In the genomic region with DNA sequence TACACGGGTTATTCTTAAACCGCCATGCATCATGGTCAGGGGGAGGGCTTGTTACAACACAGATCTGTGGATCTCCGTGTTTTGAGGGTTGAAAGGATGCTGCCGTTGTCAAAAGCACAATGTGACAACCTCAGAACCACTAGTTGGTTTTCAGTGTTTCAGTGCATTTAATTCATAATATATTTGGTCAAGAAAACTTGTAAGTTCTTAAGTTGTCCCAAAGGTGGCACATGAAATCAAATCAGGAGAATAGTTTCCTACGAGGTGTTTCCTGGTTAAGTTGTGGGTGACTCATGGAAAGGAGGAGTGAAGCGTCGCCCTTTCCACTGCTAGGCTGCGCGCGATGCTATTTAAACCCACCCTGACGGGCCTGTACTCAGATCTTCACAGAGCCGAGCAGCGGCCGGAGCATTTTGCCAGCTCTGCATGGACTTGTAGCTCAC, we compare ENCODE assay signal across 1 cellular context.
TF ChIP-seq lines count a peak whose summit lies in the region.

No MANE protein-coding gene starts in this region.

TF ChIP-seq in GM23338, 12 proteins besides CTCF, POLR2A, EP300 and RAD21 (continued from another document):
- TF ChIP-seq, protein P1, sequence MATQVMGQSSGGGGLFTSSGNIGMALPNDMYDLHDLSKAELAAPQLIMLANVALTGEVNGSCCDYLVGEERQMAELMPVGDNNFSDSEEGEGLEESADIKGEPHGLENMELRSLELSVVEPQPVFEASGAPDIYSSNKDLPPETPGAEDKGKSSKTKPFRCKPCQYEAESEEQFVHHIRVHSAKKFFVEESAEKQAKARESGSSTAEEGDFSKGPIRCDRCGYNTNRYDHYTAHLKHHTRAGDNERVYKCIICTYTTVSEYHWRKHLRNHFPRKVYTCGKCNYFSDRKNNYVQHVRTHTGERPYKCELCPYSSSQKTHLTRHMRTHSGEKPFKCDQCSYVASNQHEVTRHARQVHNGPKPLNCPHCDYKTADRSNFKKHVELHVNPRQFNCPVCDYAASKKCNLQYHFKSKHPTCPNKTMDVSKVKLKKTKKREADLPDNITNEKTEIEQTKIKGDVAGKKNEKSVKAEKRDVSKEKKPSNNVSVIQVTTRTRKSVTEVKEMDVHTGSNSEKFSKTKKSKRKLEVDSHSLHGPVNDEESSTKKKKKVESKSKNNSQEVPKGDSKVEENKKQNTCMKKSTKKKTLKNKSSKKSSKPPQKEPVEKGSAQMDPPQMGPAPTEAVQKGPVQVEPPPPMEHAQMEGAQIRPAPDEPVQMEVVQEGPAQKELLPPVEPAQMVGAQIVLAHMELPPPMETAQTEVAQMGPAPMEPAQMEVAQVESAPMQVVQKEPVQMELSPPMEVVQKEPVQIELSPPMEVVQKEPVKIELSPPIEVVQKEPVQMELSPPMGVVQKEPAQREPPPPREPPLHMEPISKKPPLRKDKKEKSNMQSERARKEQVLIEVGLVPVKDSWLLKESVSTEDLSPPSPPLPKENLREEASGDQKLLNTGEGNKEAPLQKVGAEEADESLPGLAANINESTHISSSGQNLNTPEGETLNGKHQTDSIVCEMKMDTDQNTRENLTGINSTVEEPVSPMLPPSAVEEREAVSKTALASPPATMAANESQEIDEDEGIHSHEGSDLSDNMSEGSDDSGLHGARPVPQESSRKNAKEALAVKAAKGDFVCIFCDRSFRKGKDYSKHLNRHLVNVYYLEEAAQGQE (IDR thresholded peaks at IDR 0.05; ENCODE audit: unreplicated experiment) = no peak
- TF ChIP-seq, protein P2, sequence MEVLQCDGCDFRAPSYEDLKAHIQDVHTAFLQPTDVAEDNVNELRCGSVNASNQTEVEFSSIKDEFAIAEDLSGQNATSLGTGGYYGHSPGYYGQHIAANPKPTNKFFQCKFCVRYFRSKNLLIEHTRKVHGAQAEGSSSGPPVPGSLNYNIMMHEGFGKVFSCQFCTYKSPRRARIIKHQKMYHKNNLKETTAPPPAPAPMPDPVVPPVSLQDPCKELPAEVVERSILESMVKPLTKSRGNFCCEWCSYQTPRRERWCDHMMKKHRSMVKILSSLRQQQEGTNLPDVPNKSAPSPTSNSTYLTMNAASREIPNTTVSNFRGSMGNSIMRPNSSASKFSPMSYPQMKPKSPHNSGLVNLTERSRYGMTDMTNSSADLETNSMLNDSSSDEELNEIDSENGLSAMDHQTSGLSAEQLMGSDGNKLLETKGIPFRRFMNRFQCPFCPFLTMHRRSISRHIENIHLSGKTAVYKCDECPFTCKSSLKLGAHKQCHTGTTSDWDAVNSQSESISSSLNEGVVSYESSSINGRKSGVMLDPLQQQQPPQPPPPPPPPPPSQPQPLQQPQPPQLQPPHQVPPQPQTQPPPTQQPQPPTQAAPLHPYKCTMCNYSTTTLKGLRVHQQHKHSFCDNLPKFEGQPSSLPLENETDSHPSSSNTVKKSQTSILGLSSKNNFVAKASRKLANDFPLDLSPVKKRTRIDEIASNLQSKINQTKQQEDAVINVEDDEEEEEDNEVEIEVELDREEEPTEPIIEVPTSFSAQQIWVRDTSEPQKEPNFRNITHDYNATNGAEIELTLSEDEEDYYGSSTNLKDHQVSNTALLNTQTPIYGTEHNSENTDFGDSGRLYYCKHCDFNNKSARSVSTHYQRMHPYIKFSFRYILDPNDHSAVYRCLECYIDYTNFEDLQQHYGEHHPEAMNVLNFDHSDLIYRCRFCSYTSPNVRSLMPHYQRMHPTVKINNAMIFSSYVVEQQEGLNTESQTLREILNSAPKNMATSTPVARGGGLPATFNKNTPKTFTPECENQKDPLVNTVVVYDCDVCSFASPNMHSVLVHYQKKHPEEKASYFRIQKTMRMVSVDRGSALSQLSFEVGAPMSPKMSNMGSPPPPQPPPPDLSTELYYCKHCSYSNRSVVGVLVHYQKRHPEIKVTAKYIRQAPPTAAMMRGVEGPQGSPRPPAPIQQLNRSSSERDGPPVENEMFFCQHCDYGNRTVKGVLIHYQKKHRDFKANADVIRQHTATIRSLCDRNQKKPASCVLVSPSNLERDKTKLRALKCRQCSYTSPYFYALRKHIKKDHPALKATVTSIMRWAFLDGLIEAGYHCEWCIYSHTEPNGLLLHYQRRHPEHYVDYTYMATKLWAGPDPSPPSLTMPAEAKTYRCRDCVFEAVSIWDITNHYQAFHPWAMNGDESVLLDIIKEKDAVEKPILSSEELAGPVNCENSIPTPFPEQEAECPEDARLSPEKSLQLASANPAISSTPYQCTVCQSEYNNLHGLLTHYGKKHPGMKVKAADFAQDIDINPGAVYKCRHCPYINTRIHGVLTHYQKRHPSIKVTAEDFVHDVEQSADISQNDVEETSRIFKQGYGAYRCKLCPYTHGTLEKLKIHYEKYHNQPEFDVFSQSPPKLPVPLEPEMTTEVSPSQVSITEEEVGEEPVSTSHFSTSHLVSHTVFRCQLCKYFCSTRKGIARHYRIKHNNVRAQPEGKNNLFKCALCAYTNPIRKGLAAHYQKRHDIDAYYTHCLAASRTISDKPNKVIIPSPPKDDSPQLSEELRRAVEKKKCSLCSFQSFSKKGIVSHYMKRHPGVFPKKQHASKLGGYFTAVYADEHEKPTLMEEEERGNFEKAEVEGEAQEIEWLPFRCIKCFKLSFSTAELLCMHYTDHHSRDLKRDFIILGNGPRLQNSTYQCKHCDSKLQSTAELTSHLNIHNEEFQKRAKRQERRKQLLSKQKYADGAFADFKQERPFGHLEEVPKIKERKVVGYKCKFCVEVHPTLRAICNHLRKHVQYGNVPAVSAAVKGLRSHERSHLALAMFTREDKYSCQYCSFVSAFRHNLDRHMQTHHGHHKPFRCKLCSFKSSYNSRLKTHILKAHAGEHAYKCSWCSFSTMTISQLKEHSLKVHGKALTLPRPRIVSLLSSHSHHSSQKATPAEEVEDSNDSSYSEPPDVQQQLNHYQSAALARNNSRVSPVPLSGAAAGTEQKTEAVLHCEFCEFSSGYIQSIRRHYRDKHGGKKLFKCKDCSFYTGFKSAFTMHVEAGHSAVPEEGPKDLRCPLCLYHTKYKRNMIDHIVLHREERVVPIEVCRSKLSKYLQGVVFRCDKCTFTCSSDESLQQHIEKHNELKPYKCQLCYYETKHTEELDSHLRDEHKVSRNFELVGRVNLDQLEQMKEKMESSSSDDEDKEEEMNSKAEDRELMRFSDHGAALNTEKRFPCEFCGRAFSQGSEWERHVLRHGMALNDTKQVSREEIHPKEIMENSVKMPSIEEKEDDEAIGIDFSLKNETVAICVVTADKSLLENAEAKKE (CRISPR knock-in tag; IDR thresholded peaks at IDR 0.05) = no peak
